Comparison of ENCODE assay signal across 26 cellular contexts in genomic region chr18:36897253-36897652, GRCh38.
"Had no signal": no experiment of that assay in that cellular context is flagged by ENCODE, and none has a peak within 500 bp of the region (broad histone marks: within the 10 kb centered on the region; RNA-seq: fewer than 3 reads in every experiment).

No MANE protein-coding gene starts in this region.

- H3K9me3 ChIP-seq: colonic mucosa, gastrocnemius medialis, gastroesophageal sphincter had no signal

- ATAC-seq: effector memory CD8-positive, alpha-beta T cell; esophagus mucosa; foreskin keratinocyte; gastrocnemius medialis; gastroesophageal sphincter; heart left ventricle; heart right ventricle had no signal

- DNase-seq: colonic mucosa; cortex of kidney; dermis blood vessel endothelial cell; dorsolateral prefrontal cortex; effector CD4-positive, alpha-beta T cell; effector CD8-positive, alpha-beta T cell; effector memory CD4-positive, alpha-beta T cell; effector memory CD8-positive, alpha-beta T cell; endodermal cell; erythroblast; esophagus squamous epithelium; foreskin fibroblast; foreskin keratinocyte; foreskin melanocyte; gastrocnemius medialis; glutamatergic neuron; head of caudate nucleus; heart left ventricle; heart right ventricle had no signal

- H3K36me3 ChIP-seq: colonic mucosa, esophagus muscularis mucosa, esophagus squamous epithelium, gastroesophageal sphincter, heart left ventricle, heart right ventricle had no signal

- H3K27me3 ChIP-seq: colonic mucosa, dorsolateral prefrontal cortex, esophagus muscularis mucosa, esophagus squamous epithelium, foreskin keratinocyte, gastrocnemius medialis, gastroesophageal sphincter, heart left ventricle, heart right ventricle had no signal

- FAIRE-seq: colon, endothelial cell of umbilical vein had no signal

- H3K4me3 ChIP-seq: colonic mucosa, coronary artery, dorsolateral prefrontal cortex, esophagus muscularis mucosa, esophagus squamous epithelium, gastrocnemius medialis, gastroesophageal sphincter, heart left ventricle, heart right ventricle had no signal

- H3K4me1 ChIP-seq: colonic mucosa, foreskin keratinocyte, gastrocnemius medialis had no signal

- H3K27ac ChIP-seq: colonic mucosa, coronary artery, dorsolateral prefrontal cortex, epithelial cell of prostate, esophagus muscularis mucosa, esophagus squamous epithelium, foreskin keratinocyte, gastrocnemius medialis, gastroesophageal sphincter, heart left ventricle, heart right ventricle had no signal
